ENCODE assay signal across 30 cellular contexts in the genomic region with DNA sequence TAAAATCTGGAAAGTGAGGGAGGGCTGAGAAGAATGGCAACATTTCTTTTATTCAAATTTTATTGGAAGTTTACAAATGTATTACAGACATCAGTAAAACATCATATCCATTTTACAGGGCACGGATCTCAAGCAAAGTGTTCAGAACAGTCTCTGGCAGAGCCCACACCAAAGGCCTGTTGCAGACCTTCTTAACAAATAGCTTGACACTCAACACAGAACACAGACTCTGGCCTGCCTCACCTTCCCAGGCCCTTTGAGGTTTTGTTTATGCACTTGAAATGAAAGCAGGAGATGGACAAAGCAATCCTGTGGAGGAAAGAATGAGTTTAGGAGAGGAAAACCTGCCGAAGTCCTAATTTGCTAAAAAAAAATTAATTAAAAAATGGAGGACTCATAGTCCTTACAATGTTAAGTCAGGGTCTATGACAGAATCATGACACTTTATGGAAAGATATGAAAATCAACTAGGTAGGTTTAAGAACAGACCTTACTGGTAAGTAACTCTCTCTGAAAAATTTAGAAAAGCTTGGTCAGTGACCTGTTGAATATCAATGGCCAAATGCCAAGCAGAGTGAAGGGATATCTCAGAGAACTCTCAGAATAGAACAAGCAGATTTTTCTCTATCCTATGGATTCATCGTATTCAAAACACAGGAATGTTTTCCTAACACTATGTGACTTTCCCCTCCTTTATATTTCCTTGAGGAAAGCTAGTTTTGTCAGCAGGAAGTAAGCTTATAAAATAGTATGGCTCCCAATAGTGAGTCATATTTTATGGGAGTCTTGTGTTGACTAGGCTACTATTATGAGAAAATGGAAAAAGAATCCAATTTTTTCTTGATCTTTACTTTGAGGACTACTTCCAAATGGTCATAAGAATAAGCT.
DNase-seq lines count a peak whose midpoint lies in the region; ATAC-seq and TF ChIP-seq lines count a peak whose summit lies in the region.
"Had no signal": no experiment of that assay in that cellular context is flagged by ENCODE, and none has a peak within 500 bp of the region (broad histone marks: within the 10 kb centered on the region; RNA-seq: fewer than 3 reads in every experiment).

No MANE protein-coding gene starts in this region.

- no peak overlapping the region for H2BK120ac ChIP-seq in H9 (ENCODE audit: low read depth, low read length, poor library complexity, severe bottlenecking)

- peaks cover 0 to 4% (median 1%) of the 10 kb centered on the region in 3 experiments; a peak in 2 of 7 replicates for H3K36me3 Mint-ChIP-seq in H9 (ENCODE audit: insufficient read depth in 1 of 3, low read depth in 3 of 3)
- H3K36me3 Mint-ChIP-seq: activated naive CD8-positive, alpha-beta T cell; natural killer cell treated with Interleukin-12 subunit alpha and Interleukin-12 subunit beta and Interleukin-15 and Interleukin-18, amount 100 ng/mL, for 72 hours had no signal

- H3K36me3 ChIP-seq in RWPE2 (ENCODE audit: low read depth) (no peaks in the 10 kb centered on the region; the same call in 1 of the 2 replicates), H7 (replicated peaks; ENCODE audit: control insufficient read depth, insufficient read depth, low read length) (no peaks in the 10 kb centered on the region)

- peak overlapping the region in 1 of 2 experiments; percentile 6; a peak in 1 of 5 replicates for H3K4me3 Mint-ChIP-seq in H9
- H3K4me3 Mint-ChIP-seq: activated CD8-positive, alpha-beta T cell treated with anti-CD3 and anti-CD28 coated beads for 36 hours; activated naive CD8-positive, alpha-beta T cell; CD4-positive, alpha-beta T cell; central memory CD8-positive, alpha-beta T cell; natural killer cell treated with Interleukin-12 subunit alpha and Interleukin-12 subunit beta and Interleukin-15 and Interleukin-18, amount 100 ng/mL, for 72 hours; T-helper 1 cell treated with Interleukin-12 subunit alpha and Interleukin-12 subunit beta and Interleukin-4 antibody, amounts not matched to agents 30 μg/mL and 1 μg/mL, for 36 hours had no signal

- peaks cover 9% of the 10 kb centered on the region; the same call in 1 of the 2 replicates for H3K4me1 ChIP-seq in H9 (ENCODE audit: insufficient read depth, low read length)
- H3K4me1 ChIP-seq in RWPE2 (ENCODE audit: insufficient read depth, poor library complexity, severe bottlenecking): peaks cover 5% of the 10 kb centered on the region

- H3K27me3 Mint-ChIP-seq in H9 (ENCODE audit: low read depth): no peaks in the 10 kb centered on the region; the same call in none of the 2 replicates

- H3K4me3 ChIP-seq in RWPE2 (ENCODE audit: severe bottlenecking) (no peak overlapping the region), H7 (ENCODE audit: insufficient read depth, low read depth, low read length) (no peak overlapping the region)
- H3K4me3 ChIP-seq: lower lobe of right lung, transverse colon had no signal

- H2BK20ac ChIP-seq in H9 (ENCODE audit: low read depth, low read length, poor library complexity, severe bottlenecking): no peak overlapping the region

- H2BK15ac ChIP-seq in H9 (ENCODE audit: low read depth, low read length): no peak overlapping the region

- ATAC-seq in RWPE2 (ENCODE audit: low read depth): peak; percentile 40; the same call in 1 of the 3 replicates
- no peak for ATAC-seq in GM21367 (IDR thresholded peaks at IDR 0.05; ENCODE audit: unreplicated experiment)
- no peak for ATAC-seq in HG02852 (IDR thresholded peaks at IDR 0.05; ENCODE audit: unreplicated experiment)
- ATAC-seq: activated CD8-positive, alpha-beta T cell treated with anti-CD3 and anti-CD28 coated beads for 36 hours; lower lobe of right lung; natural killer cell treated with Interleukin-12 subunit alpha and Interleukin-12 subunit beta and Interleukin-15 and Interleukin-18, amount 100 ng/mL, for 72 hours had no signal

- H3K9me3 Mint-ChIP-seq in H9: no peaks in the 10 kb centered on the region
- H3K9me3 Mint-ChIP-seq: activated CD8-positive, alpha-beta T cell treated with anti-CD3 and anti-CD28 coated beads for 36 hours; activated T-helper 2 cell treated with anti-CD3 and anti-CD28 coated beads, Interferon-gamma antibody, Interleukin-2, Interleukin-4, amounts not matched to agents 10 μg/mL and 5 μg/mL and 100 μg/mL, durations not matched to agents 14 hours and 24 hours and 36 hours; CD4-positive, alpha-beta T cell; central memory CD8-positive, alpha-beta T cell; natural killer cell treated with Interleukin-12 subunit alpha and Interleukin-12 subunit beta and Interleukin-15 and Interleukin-18, amount 100 ng/mL, for 72 hours; T-helper 1 cell treated with Interleukin-12 subunit alpha and Interleukin-12 subunit beta and Interleukin-4 antibody, amounts not matched to agents 30 μg/mL and 1 μg/mL, for 36 hours had no signal

- H4K8ac ChIP-seq in H9 (replicated peaks; ENCODE audit: insufficient read length, low read depth, low read length): no peak overlapping the region

- peaks cover 70 to 74% of the 10 kb centered on the region in 2 experiments for H3K4me1 Mint-ChIP-seq in H9
- H3K4me1 Mint-ChIP-seq: central memory CD8-positive, alpha-beta T cell had no signal

- no peak overlapping the region for H3K23ac ChIP-seq in H9 (ENCODE audit: insufficient read length, low read depth, low read length)

- no peak overlapping the region for H2AK5ac ChIP-seq in H9 (ENCODE audit: insufficient read length, low read length)

- H3K4ac ChIP-seq in H9 (ENCODE audit: low read depth, low read length): no peak overlapping the region

- no peak overlapping the region for H3K18ac ChIP-seq in H9 (ENCODE audit: insufficient read length, low read depth, low read length)

- DNase-seq in A172 (ENCODE audit: low spot score) (peak; percentile 44), H9 (no peak), RWPE2 (ENCODE audit: low spot score) (no peak), glomerular endothelial cell (ENCODE audit: extremely low read depth, low read depth, low spot score) (peak; percentile 20), NCI-H1092 (lab: John Stamatoyannopoulos, UW) (no peak), H7 (no peak)
- DNase-seq: activated CD8-positive, alpha-beta T cell treated with anti-CD3 and anti-CD28 coated beads for 36 hours; AML-193; aorta; CD4-positive, alpha-beta T cell; DMS 273 treated with DMSO at 0.1 percent for 48 hours; glutamatergic neuron; lower lobe of right lung; NCI-H1105 treated with DMSO at 0.1 percent for 48 hours; NCI-H1930; NCI-H2227 treated with DMSO at 0.1 percent for 48 hours; NCI-H69; retina; RPMI8226; SK-N-SH; stimulated activated CD4-positive, alpha-beta T cell treated with anti-CD3 and anti-CD28 coated beads, Interleukin-2, amount 100 ng/mL, for 48 hours; transverse colon had no signal

- no CpG with 5 or more reads among the region's 3 CpGs for WGBS in H9 (ENCODE audit: extremely low coverage, insufficient read length, low lambda C conversion rate)

- H3K4me2 ChIP-seq in H9 (ENCODE audit: insufficient read depth, insufficient read length, low read length): peak overlapping the region; percentile 7
- H3K4me2 ChIP-seq: SK-N-SH had no signal

- H4K5ac ChIP-seq in H9 (ENCODE audit: insufficient read length, low read depth, low read length): no peak overlapping the region

- no peaks in the 10 kb centered on the region for H3K23me2 ChIP-seq in H9 (ENCODE audit: insufficient read length, low read depth, low read length, poor library complexity, severe bottlenecking)

- no peak overlapping the region for H3K14ac ChIP-seq in H9 (ENCODE audit: insufficient read depth, low read length)

- H3K79me2 ChIP-seq in H9 (ENCODE audit: insufficient read depth, low read length): no peaks in the 10 kb centered on the region

- no peak overlapping the region for H2AFZ ChIP-seq in H9 (ENCODE audit: low read length)

- H4K20me1 ChIP-seq in H9 (ENCODE audit: control insufficient read depth, insufficient read depth, insufficient read length): no peaks in the 10 kb centered on the region

- no peaks in the 10 kb centered on the region for H3K79me1 ChIP-seq in H9 (ENCODE audit: insufficient read depth, low read depth, low read length, poor library complexity, severe bottlenecking)

- H3K9me3 ChIP-seq in H9 (ENCODE audit: control insufficient read depth, low read depth, low read length) (no peaks in the 10 kb centered on the region), RWPE2 (ENCODE audit: severe bottlenecking) (no peaks in the 10 kb centered on the region)
- H3K9me3 ChIP-seq: lower lobe of right lung, SK-N-SH, transverse colon had no signal

- TF ChIP-seq CTCF in H9 (conservative IDR thresholded peaks at IDR 0.05) (no peak), RWPE2 (IDR thresholded peaks at IDR 0.05; ENCODE audit: poor library complexity, severe bottlenecking) (no peak)

- H3T11ph ChIP-seq in H9 (ENCODE audit: low read length): no peak overlapping the region

- no peaks in the 10 kb centered on the region for H3K27me3 ChIP-seq in H9 (ENCODE audit: insufficient read depth, low read length)
- no peaks in the 10 kb centered on the region for H3K27me3 ChIP-seq in RWPE2 (ENCODE audit: insufficient read depth, poor library complexity, severe bottlenecking)
- no peaks in the 10 kb centered on the region for H3K27me3 ChIP-seq in H7 (ENCODE audit: control insufficient read depth, insufficient read depth, low read length)
- H3K27me3 ChIP-seq: transverse colon had no signal

- H3K56ac ChIP-seq in H9 (ENCODE audit: insufficient read length, low read depth, low read length): no peak overlapping the region

- no peak overlapping the region for H4K91ac ChIP-seq in H9 (ENCODE audit: insufficient read length, low read depth, low read length)

- H3K27ac Mint-ChIP-seq in H9: peak overlapping the region; percentile 81 to 97 (median 89); a peak in 6 of 7 replicates
- H3K27ac Mint-ChIP-seq: activated CD8-positive, alpha-beta T cell treated with anti-CD3 and anti-CD28 coated beads for 36 hours; activated naive CD8-positive, alpha-beta T cell; activated T-helper 2 cell treated with anti-CD3 and anti-CD28 coated beads, Interferon-gamma antibody, Interleukin-2, Interleukin-4, amounts not matched to agents 10 μg/mL and 5 μg/mL and 100 μg/mL, durations not matched to agents 14 hours and 24 hours and 36 hours; CD4-positive, alpha-beta T cell; natural killer cell treated with Interleukin-12 subunit alpha and Interleukin-12 subunit beta and Interleukin-15 and Interleukin-18, amount 100 ng/mL, for 72 hours; T-helper 1 cell treated with Interleukin-12 subunit alpha and Interleukin-12 subunit beta and Interleukin-4 antibody, amounts not matched to agents 30 μg/mL and 1 μg/mL, for 36 hours had no signal

- no peak overlapping the region for H2BK5ac ChIP-seq in H9 (ENCODE audit: insufficient read length, low read length)

- H3K27ac ChIP-seq in H9 (ENCODE audit: insufficient read length, low read depth, low read length) (no peak overlapping the region), RWPE2 (ENCODE audit: poor library complexity, severe bottlenecking) (peak overlapping the region; percentile 8)
- H3K27ac ChIP-seq: HL-60, lower lobe of right lung, transverse colon had no signal

- H3K9ac ChIP-seq in H9 (ENCODE audit: extremely low read depth, insufficient read length, low read length): no peak overlapping the region
- H3K9ac ChIP-seq: SK-N-SH had no signal

- no peak overlapping the region for H2BK12ac ChIP-seq in H9 (ENCODE audit: insufficient read length, low read depth, low read length)

Comparison
In these comparisons a context has a peak if more than half of its experiments do, and no peak if none do; other contexts are left out.
1. DNase-seq: peak in A172 (single experiment) and glomerular endothelial cell (single experiment); none in H9 (single experiment), RWPE2 (single experiment), NCI-H1092 (single experiment) and H7 (single experiment).